ENCODE assay signal across 11 cellular contexts in genomic region chr1:81804320-81804719, GRCh38. TPM values are rescaled to one million over a fixed set of nuclear protein-coding genes. Genes with fewer than 3 reads are reported as not detected.
DNase-seq lines count a peak whose midpoint lies in the region; ATAC-seq and TF ChIP-seq lines count a peak whose summit lies in the region.
"Had no signal": no experiment of that assay in that cellular context is flagged by ENCODE, and none has a peak within 500 bp of the region (broad histone marks: within the 10 kb centered on the region; RNA-seq: fewer than 3 reads in every experiment).

No MANE protein-coding gene starts in this region.

- peak overlapping the region; percentile 90 for H3K27ac Mint-ChIP-seq in chondrocyte (ENCODE audit: unreplicated experiment)

- H3K4me1 Mint-ChIP-seq in chondrocyte (ENCODE audit: low read depth), result peaks cover 54% of the 10 kb centered on the region

- H3K9me3 Mint-ChIP-seq in chondrocyte (ENCODE audit: low read depth), result no peaks in the 10 kb centered on the region

- no peaks in the 10 kb centered on the region for H3K36me3 ChIP-seq in HEK293 (ENCODE audit: control insufficient read depth in 2 of 2, insufficient read depth in 1 of 2, low read length in 2 of 2)

- CTCF ChIA-PET in HEK293 (lab: Yijun Ruan, JAX), result no interaction called here

- DNase-seq in chondrocyte (ENCODE audit: low spot score) (no peak), kidney tubule cell (ENCODE audit: low spot score) (peak; percentile 4), skeletal muscle cell (ENCODE audit: low read depth) (no peak), amniotic stem cell (lab: John Stamatoyannopoulos, UW) (no peak), NCI-H524 (lab: John Stamatoyannopoulos, UW) (no peak), left lobe of liver (ENCODE audit: low spot score) (no peak)
- DNase-seq: activated CD4-positive, alpha-beta T cell treated with anti-CD3 and anti-CD28 coated beads, Interleukin-2, amount 50 U/mL, for 4 hours; DMS 273 treated with DMSO at 0.1 percent for 48 hours; naive thymus-derived CD4-positive, alpha-beta T cell had no signal

- TF ChIP-seq CTCF in HEK293 (tag by site-specific recombination; IDR thresholded peaks at IDR 0.05) (no peak), chondrocyte (IDR thresholded peaks at IDR 0.05) (no peak)

- ATAC-seq in HG02884 (IDR thresholded peaks at IDR 0.05; ENCODE audit: unreplicated experiment) (no peak), left lobe of liver (no peak)
- ATAC-seq: naive thymus-derived CD4-positive, alpha-beta T cell had no signal

- POLR2A ChIA-PET in HEK293 (lab: Yijun Ruan, JAX), result no interaction called here

- peak overlapping the region; percentile 95; the same call in 1 of the 2 replicates for H3K27ac ChIP-seq in HEK293 (ENCODE audit: extremely low read depth, low read depth, low read length)

- H3K36me3 Mint-ChIP-seq in chondrocyte (ENCODE audit: low read depth), result no peaks in the 10 kb centered on the region

- no peaks in the 10 kb centered on the region for H3K27me3 Mint-ChIP-seq in chondrocyte (ENCODE audit: low read depth)

- no peaks in the 10 kb centered on the region for H3K9me3 ChIP-seq in HEK293 (ENCODE audit: control insufficient read depth, insufficient read depth, low read depth, low read length)

- H3K4me3 Mint-ChIP-seq in chondrocyte (ENCODE audit: unreplicated experiment), result peak overlapping the region; percentile 87

- H3K4me3 ChIP-seq in HEK293 (ENCODE audit: low read depth, low read length) (peak overlapping the region; percentile 99), skeletal muscle cell (ENCODE audit: low read depth, low read length) (peak overlapping the region; percentile 92)

- peaks cover 22% of the 10 kb centered on the region for H3K4me1 ChIP-seq in HEK293 (ENCODE audit: control insufficient read depth, insufficient read depth, low read length)

TF ChIP-seq in HEK293, 187 proteins besides CTCF, POLR2A, EP300 and RAD21:
- peak; percentile 81 for TF ChIP-seq PRDM10 (tag by site-specific recombination; IDR thresholded peaks at IDR 0.05)
- TF ChIP-seq PRDM1 (tag by site-specific recombination; IDR thresholded peaks at IDR 0.05), result peak; percentile 56; the same call in 1 of the 2 replicates
- TF ChIP-seq ZNF112 (tag by site-specific recombination; IDR thresholded peaks at IDR 0.05), result no peak

RNA-seq across cellular contexts. Expression of gene ADGRL2, which starts 3.6 kb away (rescaled TPM):
- total RNA-seq in chondrocyte, result 51.2 to 64.2 TPM (median 54.1 TPM) in 3 replicates
- 36.5 TPM for total RNA-seq in left lobe of liver
- total RNA-seq: naive thymus-derived CD4-positive, alpha-beta T cell had no signal
